ENCODE assay signal across 1 cellular context in genomic region chr15:80953001-80953952, GRCh38.
TF ChIP-seq lines count a peak whose summit lies in the region.

No MANE protein-coding gene starts in this region.

TF ChIP-seq in HepG2, 621 proteins besides CTCF, POLR2A, EP300 and RAD21 (continued from another document):
- no peak for TF ChIP-seq ZNF142 (CRISPR knock-in tag; IDR thresholded peaks at IDR 0.05)
- TF ChIP-seq PPARG (CRISPR knock-in tag; conservative IDR thresholded peaks at IDR 0.05) = no peak
- no peak for TF ChIP-seq POGK (CRISPR knock-in tag; conservative IDR thresholded peaks at IDR 0.05)
- TF ChIP-seq, protein P1, sequence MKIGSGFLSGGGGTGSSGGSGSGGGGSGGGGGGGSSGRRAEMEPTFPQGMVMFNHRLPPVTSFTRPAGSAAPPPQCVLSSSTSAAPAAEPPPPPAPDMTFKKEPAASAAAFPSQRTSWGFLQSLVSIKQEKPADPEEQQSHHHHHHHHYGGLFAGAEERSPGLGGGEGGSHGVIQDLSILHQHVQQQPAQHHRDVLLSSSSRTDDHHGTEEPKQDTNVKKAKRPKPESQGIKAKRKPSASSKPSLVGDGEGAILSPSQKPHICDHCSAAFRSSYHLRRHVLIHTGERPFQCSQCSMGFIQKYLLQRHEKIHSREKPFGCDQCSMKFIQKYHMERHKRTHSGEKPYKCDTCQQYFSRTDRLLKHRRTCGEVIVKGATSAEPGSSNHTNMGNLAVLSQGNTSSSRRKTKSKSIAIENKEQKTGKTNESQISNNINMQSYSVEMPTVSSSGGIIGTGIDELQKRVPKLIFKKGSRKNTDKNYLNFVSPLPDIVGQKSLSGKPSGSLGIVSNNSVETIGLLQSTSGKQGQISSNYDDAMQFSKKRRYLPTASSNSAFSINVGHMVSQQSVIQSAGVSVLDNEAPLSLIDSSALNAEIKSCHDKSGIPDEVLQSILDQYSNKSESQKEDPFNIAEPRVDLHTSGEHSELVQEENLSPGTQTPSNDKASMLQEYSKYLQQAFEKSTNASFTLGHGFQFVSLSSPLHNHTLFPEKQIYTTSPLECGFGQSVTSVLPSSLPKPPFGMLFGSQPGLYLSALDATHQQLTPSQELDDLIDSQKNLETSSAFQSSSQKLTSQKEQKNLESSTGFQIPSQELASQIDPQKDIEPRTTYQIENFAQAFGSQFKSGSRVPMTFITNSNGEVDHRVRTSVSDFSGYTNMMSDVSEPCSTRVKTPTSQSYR (CRISPR knock-in tag; IDR thresholded peaks at IDR 0.05; ENCODE audit: borderline replicate concordance) = no peak
- no peak for TF ChIP-seq ZNF256 (CRISPR knock-in tag; conservative IDR thresholded peaks at IDR 0.05)
- no peak for TF ChIP-seq ZNF543 (CRISPR knock-in tag; IDR thresholded peaks at IDR 0.05)
- no peak for TF ChIP-seq RFXANK (CRISPR knock-in tag; IDR thresholded peaks at IDR 0.05)
- no peak for TF ChIP-seq ARNT2 (CRISPR knock-in tag; IDR thresholded peaks at IDR 0.05; ENCODE audit: low read depth)
- no peak for TF ChIP-seq ZNF383 (CRISPR knock-in tag; IDR thresholded peaks at IDR 0.05; ENCODE audit: borderline replicate concordance)
- no peak for TF ChIP-seq BORCS8-MEF2B (CRISPR knock-in tag; IDR thresholded peaks at IDR 0.05)
- TF ChIP-seq KMT2A (CRISPR knock-in tag; IDR thresholded peaks at IDR 0.05) = no peak
- TF ChIP-seq ZNF124 (CRISPR knock-in tag; IDR thresholded peaks at IDR 0.05) = no peak
- no peak for TF ChIP-seq ATAD3A (CRISPR knock-in tag; IDR thresholded peaks at IDR 0.05)
- no peak for TF ChIP-seq ZNF556 (CRISPR knock-in tag; IDR thresholded peaks at IDR 0.05; ENCODE audit: borderline replicate concordance)
- no peak for TF ChIP-seq ZBTB21 (CRISPR knock-in tag; IDR thresholded peaks at IDR 0.05)
- no peak for TF ChIP-seq SPEN (CRISPR knock-in tag; IDR thresholded peaks at IDR 0.05; ENCODE audit: low read depth)
TF ChIP-seq in HepG2: peak in this region for 0.
